11 cellular contexts compared by ENCODE assay signal in the genomic region with DNA sequence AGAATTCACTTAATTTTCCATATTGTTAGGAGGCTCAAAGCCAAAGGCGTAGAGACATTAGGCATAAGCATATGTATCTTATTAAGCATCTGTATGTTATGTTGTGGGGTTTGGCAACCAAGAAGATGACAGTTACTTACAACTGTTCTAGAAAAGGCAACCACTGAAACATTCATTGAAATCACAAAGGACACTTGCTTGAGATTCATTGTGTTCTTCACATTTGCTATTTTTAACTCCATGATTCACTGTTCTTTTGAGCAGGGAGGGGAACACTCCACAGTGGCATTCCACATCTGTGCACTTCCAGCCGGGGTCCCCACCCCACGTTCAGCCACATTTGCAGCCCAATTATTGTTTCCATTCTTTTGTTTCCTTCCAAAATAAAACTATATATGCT.
DNase-seq lines count a peak whose midpoint lies in the region; ATAC-seq, FAIRE-seq and TF ChIP-seq lines count a peak whose summit lies in the region.
"Had no signal": no experiment of that assay in that cellular context is flagged by ENCODE, and none has a peak within 500 bp of the region (broad histone marks: within the 10 kb centered on the region; RNA-seq: fewer than 3 reads in every experiment).

No MANE protein-coding gene starts in this region.

- no peaks in the 10 kb centered on the region for H3K36me3 Mint-ChIP-seq in natural killer cell treated with Interleukin-12 subunit alpha and Interleukin-12 subunit beta and Interleukin-15 and Interleukin-18, amount 100 ng/mL, for 72 hours
- no peaks in the 10 kb centered on the region for H3K36me3 Mint-ChIP-seq in natural killer cell

- peaks cover 0 to 19% of the 10 kb centered on the region in 2 experiments for H3K36me3 ChIP-seq in SK-N-SH (replicated peaks in 1 of 2; ENCODE audit: control insufficient read depth in 1 of 2, insufficient read depth in 2 of 2, low read length in 1 of 2)

- H4K20me1 ChIP-seq in SK-N-SH (ENCODE audit: insufficient read depth): peaks cover 10% of the 10 kb centered on the region

- peak in 1 of 2 experiments; percentile 19; a peak in 1 of 4 replicates for TF ChIP-seq EP300 in SK-N-SH (IDR thresholded peaks at IDR 0.05; ENCODE audit: borderline replicate concordance in 1 of 2, low read depth in 1 of 2, low read length in 1 of 2)

- no peak overlapping the region for H2AFZ ChIP-seq in SK-N-SH (ENCODE audit: low read depth)

- H3K79me2 ChIP-seq in SK-N-SH (ENCODE audit: insufficient read depth): peaks cover 38% of the 10 kb centered on the region

- no peak for TF ChIP-seq RAD21 in SK-N-SH (IDR thresholded peaks at IDR 0.05; ENCODE audit: low read length)

- no peaks in the 10 kb centered on the region for H3K9me3 Mint-ChIP-seq in natural killer cell treated with Interleukin-12 subunit alpha and Interleukin-12 subunit beta and Interleukin-15 and Interleukin-18, amount 100 ng/mL, for 72 hours
- no peaks in the 10 kb centered on the region for H3K9me3 Mint-ChIP-seq in natural killer cell

- no peaks in the 10 kb centered on the region for H3K9me3 ChIP-seq in SK-N-SH

- H3K9me2 ChIP-seq in SK-N-SH: no peaks in the 10 kb centered on the region

- H3K9ac ChIP-seq in SK-N-SH: peak overlapping the region; percentile 20; the same call in 1 of the 2 replicates

- H3K27ac Mint-ChIP-seq in natural killer cell treated with Interleukin-12 subunit alpha and Interleukin-12 subunit beta and Interleukin-15 and Interleukin-18, amount 100 ng/mL, for 72 hours: peak overlapping the region; percentile 78 to 88
- no peak overlapping the region for H3K27ac Mint-ChIP-seq in natural killer cell

- no peaks in the 10 kb centered on the region for H3K27me3 ChIP-seq in SK-N-SH (ENCODE audit: insufficient read depth)

- H3K27me3 Mint-ChIP-seq in natural killer cell treated with Interleukin-12 subunit alpha and Interleukin-12 subunit beta and Interleukin-15 and Interleukin-18, amount 100 ng/mL, for 72 hours: no peaks in the 10 kb centered on the region
- no peaks in the 10 kb centered on the region for H3K27me3 Mint-ChIP-seq in natural killer cell (ENCODE audit: low read depth in 2 of 2)

- H3K27ac ChIP-seq in SK-N-SH (ENCODE audit: low read depth in 2 of 2, low read length in 1 of 2): peak overlapping the region in 1 of 2 experiments; percentile 79; a peak in 2 of 4 replicates
- H3K27ac ChIP-seq: C4-2B had no signal

- no peak for TF ChIP-seq CTCF in natural killer cell (IDR thresholded peaks at IDR 0.05)
- TF ChIP-seq CTCF in SK-N-SH (IDR thresholded peaks at IDR 0.05): no peak

- H3K4me1 Mint-ChIP-seq in natural killer cell treated with Interleukin-12 subunit alpha and Interleukin-12 subunit beta and Interleukin-15 and Interleukin-18, amount 100 ng/mL, for 72 hours (ENCODE audit: low read depth in 2 of 2): peaks cover 5 to 34% of the 10 kb centered on the region in 2 donors
- no peaks in the 10 kb centered on the region for H3K4me1 Mint-ChIP-seq in natural killer cell

- no peak overlapping the region for H3K4me3 ChIP-seq in SK-N-SH (ENCODE audit: low read depth in 2 of 2, low read length in 1 of 2)

- POLR2A ChIA-PET in SK-N-SH (lab: Yijun Ruan, JAX): no interaction called here

- WGBS in SK-N-SH (ENCODE audit: low lambda C conversion rate): 43% methylated on average over 3 of the region's 3 CpGs

- H3F3A ChIP-seq in SK-N-SH (replicated peaks; ENCODE audit: insufficient read depth): peaks cover 22% of the 10 kb centered on the region

- no peak for DNase-seq in natural killer cell treated with Interleukin-12 subunit alpha and Interleukin-12 subunit beta and Interleukin-15 and Interleukin-18, amount 100 ng/mL, for 72 hours (ENCODE audit: low spot score)
- no peak for DNase-seq in natural killer cell
- DNase-seq in SK-N-SH: no peak
- DNase-seq in fibroblast of the conjunctiva (ENCODE audit: low read depth): peak; percentile 76
- peak; percentile 33 for DNase-seq in urothelium cell line (ENCODE audit: low spot score)
- DNase-seq in T-helper 9 cell: no peak
- DNase-seq in NCI-H1417 (lab: John Stamatoyannopoulos, UW): no peak
- DNase-seq: effector memory CD4-positive, alpha-beta T cell had no signal

- peak overlapping the region; percentile 32; the same call in 1 of the 2 replicates for H3K4me2 ChIP-seq in SK-N-SH

- ATAC-seq in natural killer cell treated with Interleukin-12 subunit alpha and Interleukin-12 subunit beta and Interleukin-15 and Interleukin-18, amount 100 ng/mL, for 72 hours: peak; percentile 12 to 41
- ATAC-seq in natural killer cell (no peak), GM21825 (IDR thresholded peaks at IDR 0.05; ENCODE audit: unreplicated experiment) (no peak)

- H3K4me1 ChIP-seq in SK-N-SH (ENCODE audit: control insufficient read depth in 1 of 2, insufficient read depth in 2 of 2, low read depth in 1 of 2, low read length in 1 of 2): peaks cover 0 to 10% of the 10 kb centered on the region in 2 experiments; a peak in 1 of 4 replicates

- intact Hi-C loops in natural killer cell (cut with micrococcal nuclease): no loop called here

- CTCF ChIA-PET in SK-N-SH (lab: Yijun Ruan, JAX): interaction anchor here (1.0 to 2.4 kb wide), 4 partner anchors 13 to 266 kb away, joined by 3 to 11 read pairs (median 5); no protein-coding TSS in a partner anchor

- peak overlapping the region; percentile 65 for H3K4me3 Mint-ChIP-seq in natural killer cell treated with Interleukin-12 subunit alpha and Interleukin-12 subunit beta and Interleukin-15 and Interleukin-18, amount 100 ng/mL, for 72 hours
- no peak overlapping the region for H3K4me3 Mint-ChIP-seq in natural killer cell

- FAIRE-seq in urothelium cell line (lab: Jason Lieb, UNC): no peak
- FAIRE-seq: TTC549 had no signal

TF ChIP-seq in SK-N-SH, 30 proteins besides CTCF, POLR2A, EP300 and RAD21:
- TF ChIP-seq TCF12 (IDR thresholded peaks at IDR 0.05) (peak; percentile 66), SMC3 (IDR thresholded peaks at IDR 0.05; ENCODE audit: low read depth, low read length) (no peak), MEF2A (IDR thresholded peaks at IDR 0.05; ENCODE audit: borderline replicate concordance, low read depth) (peak; percentile 90), FOSL2 (IDR thresholded peaks at IDR 0.05; ENCODE audit: borderline replicate concordance, low read depth) (peak; percentile 25; the same call in 1 of the 2 replicates), SIN3A (IDR thresholded peaks at IDR 0.05; ENCODE audit: borderline replicate concordance, low read depth, low read length) (no peak)

Comparison
In these comparisons a context has a peak if more than half of its experiments do, and no peak if none do; other contexts are left out.
1. ATAC-seq: peak in natural killer cell treated with Interleukin-12 subunit alpha and Interleukin-12 subunit beta and Interleukin-15 and Interleukin-18, amount 100 ng/mL, for 72 hours (2 of 2); none in natural killer cell (0 of 3) and GM21825 (single experiment).
2. H3K27ac Mint-ChIP-seq: peak in natural killer cell treated with Interleukin-12 subunit alpha and Interleukin-12 subunit beta and Interleukin-15 and Interleukin-18, amount 100 ng/mL, for 72 hours (2 of 2); none in natural killer cell (0 of 2).
3. DNase-seq: peak in fibroblast of the conjunctiva (single experiment) and urothelium cell line (single experiment); none in natural killer cell treated with Interleukin-12 subunit alpha and Interleukin-12 subunit beta and Interleukin-15 and Interleukin-18, amount 100 ng/mL, for 72 hours (single experiment), natural killer cell (single experiment), SK-N-SH (single experiment), T-helper 9 cell (single experiment) and NCI-H1417 (0 of 3).